Comparison of ENCODE assay signal across 8 cellular contexts in the genomic region with DNA sequence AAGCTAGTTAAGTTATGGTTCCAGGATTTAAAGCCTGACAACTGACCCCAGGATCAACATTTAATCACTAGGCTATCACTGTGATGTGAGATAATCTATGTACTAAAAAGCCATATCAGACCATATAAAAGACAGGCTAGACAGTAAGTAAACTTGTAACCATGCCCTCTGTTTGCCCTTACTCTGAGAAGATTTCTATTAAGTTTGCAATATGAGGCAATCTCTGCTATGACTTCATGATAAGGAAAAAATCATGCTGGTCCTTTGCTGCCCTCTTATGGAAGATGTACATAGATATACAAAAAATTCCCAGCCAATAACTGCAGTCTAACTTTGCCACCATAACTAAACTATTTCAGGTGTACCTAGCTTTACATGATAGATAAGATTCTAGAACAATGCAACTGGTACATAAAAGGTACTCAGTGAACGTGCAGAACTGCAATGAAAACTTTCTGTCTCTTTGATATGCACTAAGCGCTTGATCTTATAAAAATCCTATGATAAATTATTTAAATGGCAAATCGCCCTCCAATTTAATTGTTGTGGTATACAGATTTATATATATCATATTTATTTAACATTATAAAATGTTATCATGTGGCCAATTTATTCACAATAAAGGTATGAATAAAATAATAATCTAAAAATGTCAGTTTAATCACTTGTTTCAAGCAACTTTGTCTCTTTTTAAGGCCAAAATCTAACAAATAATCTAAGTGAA.
DNase-seq lines count a peak whose midpoint lies in the region; ATAC-seq and TF ChIP-seq lines count a peak whose summit lies in the region.

No MANE protein-coding gene starts in this region.

- H3K27me3 Mint-ChIP-seq in activated T-helper 17 cell treated with anti-CD3 and anti-CD28 coated beads, Interleukin-2, amount 50 U/mL, for 72 hours = no peaks in the 10 kb centered on the region

- 84 to 86% (median 85%) methylated on average over 3 of the region's 3 CpGs for WGBS in spleen, 5 donors

- peaks cover 35% of the 10 kb centered on the region for H3K4me1 Mint-ChIP-seq in activated T-helper 17 cell treated with anti-CD3 and anti-CD28 coated beads, Interleukin-2, amount 50 U/mL, for 72 hours

- no peaks in the 10 kb centered on the region for H3K27me3 ChIP-seq in A673 (replicated peaks; ENCODE audit: insufficient read depth, low read depth, low read length, poor library complexity)
- no peaks in the 10 kb centered on the region for H3K27me3 ChIP-seq in GM06990 (replicated peaks; ENCODE audit: control insufficient read depth, insufficient read depth, low read length)
- no peaks in the 10 kb centered on the region for H3K27me3 ChIP-seq in spleen (replicated peaks in 1 of 7)

- peak overlapping the region; percentile 45 for H3K27ac ChIP-seq in A673 (ENCODE audit: low read depth, low read length, poor library complexity, severe bottlenecking)
- no peak overlapping the region for H3K27ac ChIP-seq in spleen

- H3K27ac Mint-ChIP-seq in activated T-helper 17 cell treated with anti-CD3 and anti-CD28 coated beads, Interleukin-2, amount 50 U/mL, for 72 hours = no peak overlapping the region

- no TSS peak for BruUV-seq in A673 (replicated peaks; lab: Mats Ljungman, UMichigan)

- DNase-seq in A673 (ENCODE audit: low spot score) (peak; percentile 88), GM06990 (ENCODE audit: extremely low read depth, insufficient read length) (no peak), NCI-H2227 treated with DMSO at 0.1 percent for 48 hours (lab: John Stamatoyannopoulos, UW) (peak; percentile 53), left ventricle myocardium superior (no peak), spleen (no peak)

- TF ChIP-seq POLR2A in spleen (IDR thresholded peaks at IDR 0.05) = no peak

- intact Hi-C loops in A673 (cut with micrococcal nuclease; ENCODE audit: unreplicated experiment) (loop anchor here (5.0 kb wide), 1 partner anchor 266 kb away; no protein-coding TSS in a partner anchor), left ventricle myocardium superior (cut with micrococcal nuclease) (no loop called here), spleen (cut with DNase I; ENCODE audit: low total_unique reads) (no loop called here)

- ATAC-seq in activated T-helper 17 cell treated with anti-CD3 and anti-CD28 coated beads, Interleukin-2, amount 50 U/mL, for 72 hours (replicated peaks) = peak; percentile 39
- ATAC-seq in left ventricle myocardium superior (peak; percentile 50), HG02798 (IDR thresholded peaks at IDR 0.05; ENCODE audit: poor library complexity, unreplicated experiment) (no peak), HG02610 (IDR thresholded peaks at IDR 0.05; ENCODE audit: unreplicated experiment) (no peak)

- H3K4me3 Mint-ChIP-seq in activated T-helper 17 cell treated with anti-CD3 and anti-CD28 coated beads, Interleukin-2, amount 50 U/mL, for 72 hours = no peak overlapping the region

- POLR2A ChIA-PET in A673 (lab: Charles Lee; ENCODE audit: low non-redundant PET) = no interaction called here

- H3K9me3 Mint-ChIP-seq in activated T-helper 17 cell treated with anti-CD3 and anti-CD28 coated beads, Interleukin-2, amount 50 U/mL, for 72 hours = no peaks in the 10 kb centered on the region

- H3K36me3 ChIP-seq in A673 (ENCODE audit: insufficient read depth, low read length, poor library complexity, severe bottlenecking) = peaks cover 4% of the 10 kb centered on the region
- no peaks in the 10 kb centered on the region; the same call in 1 of the 2 replicates for H3K36me3 ChIP-seq in GM06990 (ENCODE audit: control insufficient read depth, insufficient read depth, low read length)
- H3K36me3 ChIP-seq in spleen = peaks cover 0 to 14% (median 0%) of the 10 kb centered on the region in 6 donors

- H3K4me3 ChIP-seq in A673 (ENCODE audit: low read depth, low read length, poor library complexity, severe bottlenecking) = no peak overlapping the region
- no peak overlapping the region for H3K4me3 ChIP-seq in GM06990 (replicated peaks; ENCODE audit: low read depth, low read length)
- H3K4me3 ChIP-seq in spleen = no peak overlapping the region

- peaks cover 4% of the 10 kb centered on the region for H3K9me3 ChIP-seq in A673 (ENCODE audit: low read depth, low read length, poor library complexity, severe bottlenecking)
- H3K9me3 ChIP-seq in spleen = no peaks in the 10 kb centered on the region

- H3K36me3 Mint-ChIP-seq in activated T-helper 17 cell treated with anti-CD3 and anti-CD28 coated beads, Interleukin-2, amount 50 U/mL, for 72 hours (ENCODE audit: low read depth) = peaks cover 11% of the 10 kb centered on the region

- peaks cover 20% of the 10 kb centered on the region for H3K4me1 ChIP-seq in A673 (ENCODE audit: insufficient read depth, low read length, poor library complexity, severe bottlenecking)
- peaks cover 5 to 55% (median 24%) of the 10 kb centered on the region in 6 donors for H3K4me1 ChIP-seq in spleen

- TF ChIP-seq CTCF in A673 (conservative IDR thresholded peaks at IDR 0.05; ENCODE audit: low read depth, low read length) = peak; percentile 68
- peak; percentile 40 for TF ChIP-seq CTCF in GM06990 (IDR thresholded peaks at IDR 0.05; ENCODE audit: insufficient read depth, low read length, poor library complexity, severe bottlenecking)
- TF ChIP-seq CTCF in spleen (IDR thresholded peaks at IDR 0.05 in 8 of 11, conservative IDR thresholded peaks at IDR 0.05 in 3 of 11) = peak in 8 of 11 experiments; percentile 11 to 59 (median 52)

- CTCF ChIA-PET in A673 (lab: Charles Lee) = interaction anchor here (0.6 to 1.2 kb wide), 3 partner anchors 10 to 160 kb away, joined by 3 read pairs; partner anchors contain the start of gene FAM50B

Comparison
In these comparisons a context has a peak if more than half of its experiments do, and no peak if none do; other contexts are left out.
1. DNase-seq: peak in A673 (single experiment) and NCI-H2227 treated with DMSO at 0.1 percent for 48 hours (single experiment); none in GM06990 (single experiment), left ventricle myocardium superior (single experiment) and spleen (single experiment).
2. ATAC-seq: peak in activated T-helper 17 cell treated with anti-CD3 and anti-CD28 coated beads, Interleukin-2, amount 50 U/mL, for 72 hours (single experiment) and left ventricle myocardium superior (single experiment); none in HG02798 (single experiment) and HG02610 (single experiment).
3. Peak in every context shown above with its lines, with median percentiles within 50 percentile points of each other: CTCF ChIP-seq.